In genomic region chr5:176818391-176819098, GRCh38 we compare ENCODE assay signal across 8 cellular contexts. TPM values are rescaled to one million over a fixed set of nuclear protein-coding genes. Genes with fewer than 3 reads are reported as not detected.
DNase-seq lines count a peak whose midpoint lies in the region; ATAC-seq lines count a peak whose summit lies in the region.

No MANE protein-coding gene starts in this region.

- H3K27ac Mint-ChIP-seq in activated CD4-positive, alpha-beta T cell treated with anti-CD3 and anti-CD28 coated beads, Interleukin-2, amount 10 ng/mL, durations not matched to agents 24 days and 14 days: no peak overlapping the region
- no peak overlapping the region for H3K27ac Mint-ChIP-seq in activated naive CD4-positive, alpha-beta T cell treated with anti-CD3 and anti-CD28 coated beads, Interleukin-2, amount 50 U/mL, for 72 hours

- intact Hi-C loops in activated CD4-positive, alpha-beta T cell treated with anti-CD3 and anti-CD28 coated beads, Interleukin-2, amount 10 ng/mL, durations not matched to agents 24 days and 14 days (cut with micrococcal nuclease): loop anchor here (5.0 to 10.0 kb wide), 2 partner anchors 139 to 164 kb away; no protein-coding TSS in a partner anchor

- H3K4me1 Mint-ChIP-seq in activated CD4-positive, alpha-beta T cell treated with anti-CD3 and anti-CD28 coated beads, Interleukin-2, amount 10 ng/mL, durations not matched to agents 24 days and 14 days: peaks cover 9% of the 10 kb centered on the region

- peak overlapping the region; percentile 50 for H3K4me3 Mint-ChIP-seq in activated CD4-positive, alpha-beta T cell treated with anti-CD3 and anti-CD28 coated beads, Interleukin-2, amount 10 ng/mL, durations not matched to agents 24 days and 14 days

- no peaks in the 10 kb centered on the region for H3K36me3 Mint-ChIP-seq in activated CD4-positive, alpha-beta T cell treated with anti-CD3 and anti-CD28 coated beads, Interleukin-2, amount 10 ng/mL, durations not matched to agents 24 days and 14 days (ENCODE audit: low read depth)
- no peaks in the 10 kb centered on the region for H3K36me3 Mint-ChIP-seq in activated naive CD4-positive, alpha-beta T cell treated with anti-CD3 and anti-CD28 coated beads, Interleukin-2, amount 50 U/mL, for 72 hours

- DNase-seq in activated CD4-positive, alpha-beta T cell treated with anti-CD3 and anti-CD28 coated beads, Interleukin-2, amount 10 ng/mL, durations not matched to agents 24 days and 14 days: peak; percentile 61
- DNase-seq in activated CD4-positive, alpha-beta T cell treated with anti-CD3 and anti-CD28 coated beads for 4 hours: no peak
- no peak for DNase-seq in activated naive CD4-positive, alpha-beta T cell treated with anti-CD3 and anti-CD28 coated beads, Interleukin-2, amount 50 U/mL, for 72 hours (ENCODE audit: low spot score in 2 of 2)
- DNase-seq in renal cortical epithelial cell (ENCODE audit: low read depth) (peak; percentile 75), NCI-H82 (lab: John Stamatoyannopoulos, UW) (no peak), NCI-H226 (no peak), D341Med (ENCODE audit: low spot score) (no peak)

- no peaks in the 10 kb centered on the region for H3K9me3 Mint-ChIP-seq in activated CD4-positive, alpha-beta T cell treated with anti-CD3 and anti-CD28 coated beads, Interleukin-2, amount 10 ng/mL, durations not matched to agents 24 days and 14 days
- no peaks in the 10 kb centered on the region for H3K9me3 Mint-ChIP-seq in activated naive CD4-positive, alpha-beta T cell treated with anti-CD3 and anti-CD28 coated beads, Interleukin-2, amount 50 U/mL, for 72 hours

- peaks cover 55% of the 10 kb centered on the region for H3K27me3 Mint-ChIP-seq in activated CD4-positive, alpha-beta T cell treated with anti-CD3 and anti-CD28 coated beads, Interleukin-2, amount 10 ng/mL, durations not matched to agents 24 days and 14 days

- ATAC-seq in HG02763 (IDR thresholded peaks at IDR 0.05; ENCODE audit: unreplicated experiment): peak; percentile 58
- ATAC-seq in activated naive CD4-positive, alpha-beta T cell treated with anti-CD3 and anti-CD28 coated beads, Interleukin-2, amount 50 U/mL, for 72 hours: peak; percentile 65 to 77

RNA-seq across cellular contexts. Expression of gene UNC5A, which starts 8.2 kb away (rescaled TPM):
- total RNA-seq in activated CD4-positive, alpha-beta T cell treated with anti-CD3 and anti-CD28 coated beads, Interleukin-2, amount 10 ng/mL, durations not matched to agents 24 days and 14 days: not detected in 2 replicates
- under 1 TPM in 1 of 2 donors, not detected in 1; 0.08 TPM for total RNA-seq in activated naive CD4-positive, alpha-beta T cell treated with anti-CD3 and anti-CD28 coated beads, Interleukin-2, amount 50 U/mL, for 72 hours
- total RNA-seq in renal cortical epithelial cell: 0.69 and 2.2 TPM in 2 replicates

Comparison
In these comparisons a context has a peak if more than half of its experiments do, and no peak if none do; other contexts are left out.
1. DNase-seq: peak in activated CD4-positive, alpha-beta T cell treated with anti-CD3 and anti-CD28 coated beads, Interleukin-2, amount 10 ng/mL, durations not matched to agents 24 days and 14 days (single experiment) and renal cortical epithelial cell (single experiment); none in activated CD4-positive, alpha-beta T cell treated with anti-CD3 and anti-CD28 coated beads for 4 hours (0 of 2), activated naive CD4-positive, alpha-beta T cell treated with anti-CD3 and anti-CD28 coated beads, Interleukin-2, amount 50 U/mL, for 72 hours (0 of 2), NCI-H82 (single experiment), NCI-H226 (single experiment) and D341Med (single experiment).